In the genomic region with DNA sequence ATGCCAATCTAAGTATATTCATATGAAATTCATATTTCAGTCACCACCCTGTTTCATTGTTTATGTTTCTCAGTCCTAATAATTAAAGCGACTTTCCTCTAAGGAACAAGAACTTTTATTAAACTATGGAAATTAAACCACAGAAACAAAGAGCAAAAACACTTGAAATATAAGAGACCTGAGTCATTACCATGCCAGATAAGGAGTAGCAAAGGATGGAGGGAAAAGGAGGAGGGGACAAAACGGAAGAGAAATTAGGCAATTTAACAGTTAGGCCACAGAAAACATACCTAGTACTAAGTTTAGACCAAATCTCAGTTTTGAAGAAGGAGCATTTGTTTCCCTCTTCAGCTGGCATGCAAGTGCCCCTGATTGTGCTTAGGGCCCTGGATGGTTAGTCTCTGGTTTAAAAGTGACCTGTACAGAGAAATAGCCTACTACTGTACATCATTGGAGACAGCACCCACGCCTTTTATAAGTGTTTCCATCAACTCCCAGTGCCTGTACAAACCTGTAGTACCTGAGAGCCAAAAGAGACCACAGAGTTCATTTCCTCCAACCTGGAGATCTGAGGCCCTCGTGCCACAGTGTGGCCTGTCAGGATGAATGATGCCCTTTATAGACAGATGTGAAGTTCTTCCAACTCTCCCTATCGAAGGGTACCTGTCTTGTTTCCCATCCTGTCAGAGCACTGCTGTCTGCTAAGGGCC, we compare ENCODE assay signal across 8 cellular contexts.
DNase-seq lines count a peak whose midpoint lies in the region; ATAC-seq and TF ChIP-seq lines count a peak whose summit lies in the region.
"Had no signal": no experiment of that assay in that cellular context is flagged by ENCODE, and none has a peak within 500 bp of the region (broad histone marks: within the 10 kb centered on the region; RNA-seq: fewer than 3 reads in every experiment).

No MANE protein-coding gene starts in this region.

- H3K23ac ChIP-seq in trophoblast cell (ENCODE audit: low read length): no peak overlapping the region

- H3K4me1 ChIP-seq in trophoblast cell (ENCODE audit: control insufficient read depth in 1 of 2, insufficient read depth in 2 of 2, low read length in 2 of 2): peaks cover 27 to 42% of the 10 kb centered on the region in 2 experiments

- no peak overlapping the region for H2BK5ac ChIP-seq in trophoblast cell (ENCODE audit: low read depth, low read length, poor library complexity)

- H2BK12ac ChIP-seq in trophoblast cell (ENCODE audit: low read length): no peak overlapping the region

- in situ Hi-C loops in brain microvascular endothelial cell (cut with HindIII; ENCODE audit: low pct_ligation_motif_present, low sequenced_read_pairs): no loop called here

- no peak overlapping the region for H4K91ac ChIP-seq in trophoblast cell (ENCODE audit: low read depth, low read length)

- H3K36me3 ChIP-seq in brain microvascular endothelial cell (replicated peaks) (no peaks in the 10 kb centered on the region), trophoblast cell (ENCODE audit: control insufficient read depth in 1 of 2, insufficient read depth in 2 of 2, low read length in 2 of 2) (peaks cover 0 to 2% of the 10 kb centered on the region in 2 experiments), H7 (replicated peaks; ENCODE audit: control insufficient read depth, insufficient read depth, low read length) (no peaks in the 10 kb centered on the region; the same call in 1 of the 2 replicates)

- peak overlapping the region; percentile 54 for H3K27ac ChIP-seq in brain microvascular endothelial cell
- H3K27ac ChIP-seq in trophoblast cell (ENCODE audit: low read depth, low read length): no peak overlapping the region

- H3K18ac ChIP-seq in trophoblast cell (ENCODE audit: low read length): no peak overlapping the region

- no CpG with 5 or more reads among the region's 5 CpGs for WGBS in trophoblast cell (ENCODE audit: extremely low coverage, insufficient coverage, insufficient read length)

- H4K8ac ChIP-seq in trophoblast cell (ENCODE audit: low read depth, low read length): no peak overlapping the region

- TF ChIP-seq CTCF in brain microvascular endothelial cell (IDR thresholded peaks at IDR 0.05; ENCODE audit: low read depth, low read length, missing control alignments) (no peak), omental fat pad (IDR thresholded peaks at IDR 0.05) (no peak)

- no peak overlapping the region for H3K4me3 ChIP-seq in brain microvascular endothelial cell (ENCODE audit: low read depth, low read length)
- no peak overlapping the region for H3K4me3 ChIP-seq in trophoblast cell (ENCODE audit: low read depth, low read length)
- H3K4me3 ChIP-seq in H7 (ENCODE audit: insufficient read depth, low read depth, low read length): no peak overlapping the region

- ATAC-seq in GM18909 (IDR thresholded peaks at IDR 0.05; ENCODE audit: poor library complexity, unreplicated experiment) (peak; percentile 41), omental fat pad (ENCODE audit: low FRiP score) (no peak), GM19023 (IDR thresholded peaks at IDR 0.05; ENCODE audit: unreplicated experiment) (no peak)

- H2AK5ac ChIP-seq in trophoblast cell (ENCODE audit: low read length): no peak overlapping the region

- H3K9ac ChIP-seq in trophoblast cell (ENCODE audit: low read length): no peak overlapping the region

- peaks cover 15% of the 10 kb centered on the region for H3K79me2 ChIP-seq in trophoblast cell (ENCODE audit: control insufficient read depth, insufficient read depth, low read length, poor library complexity)

- peak overlapping the region; percentile 53 for H3K4ac ChIP-seq in trophoblast cell (ENCODE audit: low read depth, low read length)

- no peak overlapping the region for H3K14ac ChIP-seq in trophoblast cell (ENCODE audit: low read length)

- no peak overlapping the region for H4K12ac ChIP-seq in trophoblast cell (ENCODE audit: low read depth, low read length)

- H3K27me3 ChIP-seq in brain microvascular endothelial cell (replicated peaks) (no peaks in the 10 kb centered on the region), trophoblast cell (ENCODE audit: insufficient read depth, low read length) (no peaks in the 10 kb centered on the region), H7 (ENCODE audit: control insufficient read depth, insufficient read depth, low read length) (no peaks in the 10 kb centered on the region)

- H2AFZ ChIP-seq in trophoblast cell (ENCODE audit: insufficient read depth, low read length, poor library complexity): no peak overlapping the region

- peaks cover 2% of the 10 kb centered on the region for H3K79me1 ChIP-seq in trophoblast cell (ENCODE audit: low read length)

- H3K9me3 ChIP-seq in trophoblast cell (ENCODE audit: insufficient read depth, low read depth, low read length): no peaks in the 10 kb centered on the region

- DNase-seq in LoVo (ENCODE audit: low spot score): peak; percentile 22
- DNase-seq in brain microvascular endothelial cell: peak; percentile 59
- peak in 1 of 2 donors; percentile 42 for DNase-seq in trophoblast cell
- DNase-seq in omental fat pad (ENCODE audit: low spot score): no peak
- no peak for DNase-seq in H7
- DNase-seq: activated CD4-positive, alpha-beta T cell treated with anti-CD3 and anti-CD28 coated beads for 4 hours had no signal

- H3K4me2 ChIP-seq in trophoblast cell (ENCODE audit: low read length): no peak overlapping the region

- H2BK120ac ChIP-seq in trophoblast cell (ENCODE audit: insufficient read depth, low read length, poor library complexity): no peak overlapping the region

Comparison
In these comparisons a context has a peak if more than half of its experiments do, and no peak if none do; other contexts are left out.
1. DNase-seq: peak in LoVo (single experiment) and brain microvascular endothelial cell (single experiment); none in omental fat pad (single experiment) and H7 (single experiment).